Comparison of ENCODE assay signal across 2 cellular contexts in genomic region chr18:55625875-55626274, GRCh38.
TF ChIP-seq lines count a peak whose summit lies in the region.

No MANE protein-coding gene starts in this region.

TF ChIP-seq in HepG2, 621 proteins besides CTCF, POLR2A, EP300 and RAD21 (continued from another document):
- TF ChIP-seq ZNF10 (CRISPR knock-in tag; IDR thresholded peaks at IDR 0.05; ENCODE audit: borderline replicate concordance, low read depth) (no peak), ZNF451 (CRISPR knock-in tag; IDR thresholded peaks at IDR 0.05) (no peak), MTA1 (CRISPR knock-in tag; IDR thresholded peaks at IDR 0.05; ENCODE audit: borderline replicate concordance) (no peak)

TF ChIP-seq in K562, 482 proteins besides CTCF, POLR2A, EP300 and RAD21 (continued from another document):
- TF ChIP-seq BCLAF1 (IDR thresholded peaks at IDR 0.05; ENCODE audit: borderline replicate concordance in 1 of 2, control insufficient read depth in 1 of 2, low read depth in 2 of 2, low read length in 1 of 2), result no peak
- TF ChIP-seq HDAC1 (IDR thresholded peaks at IDR 0.05), result no peak
- TF ChIP-seq MXI1 (IDR thresholded peaks at IDR 0.05; ENCODE audit: low read depth, low read length), result no peak
- TF ChIP-seq ZNF316 (IDR thresholded peaks at IDR 0.05), result peak; percentile 69
- no peak for TF ChIP-seq ZNF23 (CRISPR knock-in tag; IDR thresholded peaks at IDR 0.05)
- no peak for TF ChIP-seq PYGO2 (tag; IDR thresholded peaks at IDR 0.05)
- no peak for TF ChIP-seq ZNF586 (CRISPR knock-in tag; conservative IDR thresholded peaks at IDR 0.05)
- no peak for TF ChIP-seq E4F1 (CRISPR knock-in tag; IDR thresholded peaks at IDR 0.05; ENCODE audit: borderline replicate concordance)
- TF ChIP-seq DIDO1 (tag; IDR thresholded peaks at IDR 0.05; ENCODE audit: low read depth), result no peak
- TF ChIP-seq FOXM1 (IDR thresholded peaks at IDR 0.05; ENCODE audit: low read depth), result no peak
- no peak for TF ChIP-seq FOXM1 (CRISPR knock-in tag; IDR thresholded peaks at IDR 0.05; ENCODE audit: low read depth)
- no peak for TF ChIP-seq ZBTB43 (CRISPR knock-in tag; IDR thresholded peaks at IDR 0.05)
- no peak for TF ChIP-seq EGR1 (conservative IDR thresholded peaks at IDR 0.05)
